Comparison of ENCODE assay signal across 11 cellular contexts in genomic region chr11:114081641-114082414, GRCh38. TPM values are rescaled to one million over a fixed set of nuclear protein-coding genes. Genes with fewer than 3 reads are reported as not detected.
A peak's percentile ranks its signal among the peaks of the same experiment; 100 is the strongest.
DNase-seq lines count a peak whose midpoint lies in the region; ATAC-seq, FAIRE-seq and TF ChIP-seq lines count a peak whose summit lies in the region.
"Had no signal": no experiment of that assay in that cellular context is flagged by ENCODE, and none has a peak within 500 bp of the region (broad histone marks: within the 10 kb centered on the region; RNA-seq: fewer than 3 reads in every experiment).

No MANE protein-coding gene starts in this region.

- H3K4me1 Mint-ChIP-seq in astrocyte (ENCODE audit: low read depth, unreplicated experiment), result peaks cover 40% of the 10 kb centered on the region
- peaks cover 100% of the 10 kb centered on the region in 2 donors for H3K4me1 Mint-ChIP-seq in immature natural killer cell

- intact Hi-C loops in sigmoid colon (cut with DNase I), result no loop called here

- H3K79me2 ChIP-seq in astrocyte (ENCODE audit: insufficient read depth, low read length), result no peaks in the 10 kb centered on the region

- TF ChIP-seq POLR2A in sigmoid colon (IDR thresholded peaks at IDR 0.05), result no peak

- H3K36me3 ChIP-seq in astrocyte (ENCODE audit: insufficient read depth, low read length) (no peaks in the 10 kb centered on the region), sigmoid colon (peaks cover 16 to 82% (median 26%) of the 10 kb centered on the region in 4 donors), SJCRH30 (no peaks in the 10 kb centered on the region)

- H3K4me3 ChIP-seq in astrocyte (ENCODE audit: insufficient read depth, low read depth, low read length) (no peak overlapping the region), sigmoid colon (no peak overlapping the region), SJCRH30 (no peak overlapping the region)

- H3K27ac ChIP-seq in astrocyte (ENCODE audit: low read depth, low read length) (no peak overlapping the region), sigmoid colon (peak overlapping the region; percentile 59 to 80 (median 62)), SJCRH30 (no peak overlapping the region)

- H3K27ac Mint-ChIP-seq in astrocyte (ENCODE audit: unreplicated experiment), result peak overlapping the region; percentile 84
- H3K27ac Mint-ChIP-seq in immature natural killer cell, result peak overlapping the region; percentile 97 to 100 (median 99)
- H3K27ac Mint-ChIP-seq: activated naive CD4-positive, alpha-beta T cell treated with anti-CD3 and anti-CD28 coated beads, Interleukin-2, amount 50 U/mL, for 72 hours had no signal

- no peak overlapping the region for H3K9ac ChIP-seq in astrocyte (ENCODE audit: low read length)

- WGBS in sigmoid colon, 2 donors, result 82 to 85% methylated on average over 9 of the region's 9 CpGs

- H3K9me3 ChIP-seq in astrocyte (ENCODE audit: insufficient read depth, low read depth, low read length) (no peaks in the 10 kb centered on the region), sigmoid colon (no peaks in the 10 kb centered on the region), SJCRH30 (replicated peaks) (no peaks in the 10 kb centered on the region)

- no peak overlapping the region for H2AFZ ChIP-seq in astrocyte (ENCODE audit: low read depth, low read length)

- H3K36me3 Mint-ChIP-seq in astrocyte (ENCODE audit: low read depth, unreplicated experiment), result no peaks in the 10 kb centered on the region
- peaks cover 1 to 3% (median 1%) of the 10 kb centered on the region in 3 donors for H3K36me3 Mint-ChIP-seq in immature natural killer cell
- H3K36me3 Mint-ChIP-seq: activated naive CD4-positive, alpha-beta T cell treated with anti-CD3 and anti-CD28 coated beads, Interleukin-2, amount 50 U/mL, for 72 hours had no signal

- H3K27me3 Mint-ChIP-seq in astrocyte (ENCODE audit: low read depth, unreplicated experiment) (peaks cover 22% of the 10 kb centered on the region), immature natural killer cell (ENCODE audit: low read depth in 3 of 3) (peaks cover 11 to 21% (median 15%) of the 10 kb centered on the region in 3 donors)

- H3K4me3 Mint-ChIP-seq in astrocyte (ENCODE audit: unreplicated experiment), result no peak overlapping the region
- H3K4me3 Mint-ChIP-seq in immature natural killer cell, result peak overlapping the region; percentile 71 to 91 (median 72)

- TF ChIP-seq CTCF in astrocyte (IDR thresholded peaks at IDR 0.05; ENCODE audit: insufficient read depth, low read depth, low read length) (no peak), sigmoid colon (IDR thresholded peaks at IDR 0.05) (no peak)

- H4K20me1 ChIP-seq in astrocyte (ENCODE audit: insufficient read depth, low read length), result no peaks in the 10 kb centered on the region

- TF ChIP-seq EP300 in sigmoid colon (IDR thresholded peaks at IDR 0.05), result no peak

- DNase-seq in EH (ENCODE audit: low read depth) (peak; percentile 4), astrocyte (ENCODE audit: low read depth) (peak; percentile 66), immature natural killer cell (no peak), sigmoid colon (peak; percentile 67), SJCRH30 (no peak), HT-29 (ENCODE audit: low spot score) (no peak)
- DNase-seq: NCI-H2171; stimulated activated naive CD4-positive, alpha-beta T cell treated with Interleukin-2 at 50 U/mL for 16 hours had no signal

- H3K27me3 ChIP-seq in astrocyte (ENCODE audit: insufficient read depth, low read length), result peaks cover 50% of the 10 kb centered on the region
- no peaks in the 10 kb centered on the region for H3K27me3 ChIP-seq in sigmoid colon
- H3K27me3 ChIP-seq in SJCRH30, result peaks cover 8% of the 10 kb centered on the region

- H3K4me1 ChIP-seq in astrocyte (ENCODE audit: insufficient read depth, low read length) (peaks cover 2% of the 10 kb centered on the region), sigmoid colon (peaks cover 0 to 100% (median 99%) of the 10 kb centered on the region in 4 donors), SJCRH30 (no peaks in the 10 kb centered on the region)

- FAIRE-seq in astrocyte (lab: Jason Lieb, UNC), result no peak

- peaks cover 2% of the 10 kb centered on the region for H3K9me3 Mint-ChIP-seq in astrocyte (ENCODE audit: unreplicated experiment)
- no peaks in the 10 kb centered on the region for H3K9me3 Mint-ChIP-seq in immature natural killer cell
- H3K9me3 Mint-ChIP-seq: activated naive CD4-positive, alpha-beta T cell treated with anti-CD3 and anti-CD28 coated beads, Interleukin-2, amount 50 U/mL, for 72 hours had no signal

- ATAC-seq in HG02885 (IDR thresholded peaks at IDR 0.05; ENCODE audit: poor library complexity, unreplicated experiment) (no peak), GM21576 (IDR thresholded peaks at IDR 0.05; ENCODE audit: unreplicated experiment) (no peak)

- no peak overlapping the region for H3K4me2 ChIP-seq in astrocyte (ENCODE audit: low read length)

RNA-seq across cellular contexts. Expression of gene ZBTB16, which starts 22.3 kb away (rescaled TPM):
- total RNA-seq in astrocyte (0.36 and 0.50 TPM in 2 replicates), sigmoid colon (100 to 1,000 TPM in 3 of 4 donors, 10 to 100 TPM in 1; 99.5 to 197 (median 129) TPM)
- polyA plus RNA-seq in immature natural killer cell (100 to 1,000 TPM in 1 of 3 donors, 10 to 100 TPM in 2; 90.4 to 197 (median 92.5) TPM), sigmoid colon (10 to 100 TPM in 2 of 3 donors, 1 to 10 TPM in 1; 9.9 to 34.4 (median 11.4) TPM)
- total RNA-seq in SJCRH30 (2014; rRNA removed; shearing (Covaris generic)), result not detected in 2 replicates
- not detected in 2 replicates for total RNA-seq in HT-29 (2014; rRNA removed; shearing (Covaris generic))

Comparison
In these comparisons a context has a peak if more than half of its experiments do, and no peak if none do; other contexts are left out.
1. DNase-seq: peak in EH (single experiment), astrocyte (single experiment) and sigmoid colon (single experiment); none in immature natural killer cell (0 of 3), SJCRH30 (0 of 2) and HT-29 (single experiment).
2. H3K27ac ChIP-seq: peak in sigmoid colon (4 of 4); none in astrocyte (single experiment) and SJCRH30 (single experiment).
3. RNA of gene ZBTB16, which starts 22.3 kb away (total RNA-seq): 99.5 to 197 TPM in sigmoid colon; 0.36 to 0.50 TPM in astrocyte, not detected in SJCRH30 and not detected in HT-29; every median in the first group is over 10 times any median in the second.